Comparison of ENCODE assay signal across 13 cellular contexts in the genomic region with DNA sequence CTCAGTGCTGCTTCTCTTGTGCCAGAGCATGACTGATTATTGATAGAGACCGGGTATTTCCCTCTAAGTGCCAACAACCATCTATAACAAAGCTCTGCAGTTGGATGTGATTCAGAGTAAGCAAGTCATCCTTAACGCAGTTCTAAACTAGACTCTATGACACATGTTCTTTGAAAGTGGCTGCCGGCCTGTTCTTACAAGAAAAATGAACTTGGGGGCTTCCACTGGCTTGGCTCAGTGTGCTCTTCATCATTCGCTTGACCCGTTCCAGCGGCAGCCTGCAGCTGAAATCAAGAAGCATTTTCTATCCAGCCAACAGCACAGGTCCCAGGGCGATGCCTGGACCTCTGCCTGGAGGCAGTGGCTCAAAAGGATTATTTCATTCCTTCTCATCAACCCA. TPM values are rescaled to one million over a fixed set of nuclear protein-coding genes. Genes with fewer than 3 reads are reported as not detected.
DNase-seq lines count a peak whose midpoint lies in the region; ATAC-seq and TF ChIP-seq lines count a peak whose summit lies in the region.
"Had no signal": no experiment of that assay in that cellular context is flagged by ENCODE, and none has a peak within 500 bp of the region (broad histone marks: within the 10 kb centered on the region; RNA-seq: fewer than 3 reads in every experiment).

No MANE protein-coding gene starts in this region.

- H3K36me3 Mint-ChIP-seq in activated naive CD8-positive, alpha-beta T cell: peaks cover 2% of the 10 kb centered on the region
- H3K36me3 Mint-ChIP-seq in activated naive CD8-positive, alpha-beta T cell treated with anti-CD3 and anti-CD28 coated beads for 36 hours: peaks cover 18% of the 10 kb centered on the region
- H3K36me3 Mint-ChIP-seq in activated naive CD8-positive, alpha-beta T cell treated with anti-CD3 and anti-CD28 coated beads, Interleukin-2, amount 50 U/mL, for 24 hours (ENCODE audit: low read depth): peaks cover 22% of the 10 kb centered on the region

- 53 to 80% (median 64%) methylated on average over 7 of the region's 7 CpGs for WGBS in stomach, 5 donors
- 85 to 91% methylated on average over 7 of the region's 7 CpGs for WGBS in testis, 2 donors

- TF ChIP-seq CTCF in foreskin keratinocyte (conservative IDR thresholded peaks at IDR 0.05) (no peak), stomach (IDR thresholded peaks at IDR 0.05) (no peak), testis (IDR thresholded peaks at IDR 0.05) (no peak)

- no peak overlapping the region for H3K4me3 Mint-ChIP-seq in activated naive CD8-positive, alpha-beta T cell
- H3K4me3 Mint-ChIP-seq in activated naive CD8-positive, alpha-beta T cell treated with anti-CD3 and anti-CD28 coated beads for 36 hours: no peak overlapping the region
- H3K4me3 Mint-ChIP-seq in activated naive CD8-positive, alpha-beta T cell treated with anti-CD3 and anti-CD28 coated beads, Interleukin-2, amount 50 U/mL, for 24 hours: no peak overlapping the region
- H3K4me3 Mint-ChIP-seq: stimulated activated naive CD8-positive, alpha-beta T cell treated with anti-CD3 and anti-CD28 coated beads, Interleukin-15, Interleukin-2, amounts not matched to agents 100 ng/mL and 50 ng/mL, for 24 hours had no signal

- H3K4me3 ChIP-seq in stomach: no peak overlapping the region
- H3K4me3 ChIP-seq in testis: no peak overlapping the region

- peak overlapping the region; percentile 85 for H3K27ac Mint-ChIP-seq in activated naive CD8-positive, alpha-beta T cell
- no peak overlapping the region for H3K27ac Mint-ChIP-seq in activated naive CD8-positive, alpha-beta T cell treated with anti-CD3 and anti-CD28 coated beads for 36 hours
- H3K27ac Mint-ChIP-seq in activated naive CD8-positive, alpha-beta T cell treated with anti-CD3 and anti-CD28 coated beads, Interleukin-2, amount 50 U/mL, for 24 hours: peak overlapping the region; percentile 38

- H3K36me3 ChIP-seq in stomach (no peaks in the 10 kb centered on the region), testis (ENCODE audit: low read depth, missing control alignments) (no peaks in the 10 kb centered on the region)

- no peak for DNase-seq in activated naive CD8-positive, alpha-beta T cell treated with anti-CD3 and anti-CD28 coated beads for 36 hours
- DNase-seq in activated naive CD8-positive, alpha-beta T cell treated with anti-CD3 and anti-CD28 coated beads, Interleukin-2, amount 50 U/mL, for 24 hours: no peak
- peak; percentile 79 to 91 for DNase-seq in foreskin keratinocyte
- no peak for DNase-seq in stomach
- DNase-seq in activated effector memory CD4-positive, alpha-beta T cell treated with Interleukin-2 at 50 U/mL for 16 hours: no peak
- no peak for DNase-seq in testis
- DNase-seq: activated naive CD4-positive, alpha-beta T cell; NCI-H2107; NCI-H774; SHP77 had no signal

- H3K9me3 ChIP-seq in stomach (no peaks in the 10 kb centered on the region), testis (no peaks in the 10 kb centered on the region)

- H3K27ac ChIP-seq in foreskin keratinocyte: peak overlapping the region; percentile 2
- peak overlapping the region in 4 of 5 donors; percentile 29 to 91 (median 78) for H3K27ac ChIP-seq in stomach
- no peak overlapping the region for H3K27ac ChIP-seq in testis

- H3K9me3 Mint-ChIP-seq in activated naive CD8-positive, alpha-beta T cell (ENCODE audit: low read depth): no peaks in the 10 kb centered on the region
- H3K9me3 Mint-ChIP-seq in activated naive CD8-positive, alpha-beta T cell treated with anti-CD3 and anti-CD28 coated beads for 36 hours: no peaks in the 10 kb centered on the region
- H3K9me3 Mint-ChIP-seq in activated naive CD8-positive, alpha-beta T cell treated with anti-CD3 and anti-CD28 coated beads, Interleukin-2, amount 50 U/mL, for 24 hours: no peaks in the 10 kb centered on the region
- H3K9me3 Mint-ChIP-seq: stimulated activated naive CD8-positive, alpha-beta T cell treated with anti-CD3 and anti-CD28 coated beads, Interleukin-15, Interleukin-2, amounts not matched to agents 100 ng/mL and 50 ng/mL, for 24 hours had no signal

- intact Hi-C loops in stomach (cut with DNase I; ENCODE audit: low total_unique reads) (no loop called here), testis (cut with DNase I; ENCODE audit: low total_unique reads) (no loop called here)

- TF ChIP-seq POLR2A in stomach (IDR thresholded peaks at IDR 0.05) (no peak), testis (IDR thresholded peaks at IDR 0.05) (no peak)

- no peaks in the 10 kb centered on the region for H3K27me3 ChIP-seq in foreskin keratinocyte
- no peaks in the 10 kb centered on the region for H3K27me3 ChIP-seq in stomach
- H3K27me3 ChIP-seq in testis: no peaks in the 10 kb centered on the region

- TF ChIP-seq EP300 in stomach (IDR thresholded peaks at IDR 0.05): no peak

- peak; percentile 26 for ATAC-seq in activated naive CD8-positive, alpha-beta T cell treated with anti-CD3 and anti-CD28 coated beads, Interleukin-2, amount 50 U/mL, for 24 hours
- ATAC-seq in foreskin keratinocyte (peak; percentile 88), HG02973 (IDR thresholded peaks at IDR 0.05; ENCODE audit: unreplicated experiment) (no peak)

- H3K4me1 ChIP-seq in foreskin keratinocyte (peaks cover 34% of the 10 kb centered on the region), stomach (peaks cover 20 to 70% (median 39%) of the 10 kb centered on the region in 4 donors), testis (no peaks in the 10 kb centered on the region)

- no peaks in the 10 kb centered on the region for H3K27me3 Mint-ChIP-seq in activated naive CD8-positive, alpha-beta T cell
- no peaks in the 10 kb centered on the region for H3K27me3 Mint-ChIP-seq in activated naive CD8-positive, alpha-beta T cell treated with anti-CD3 and anti-CD28 coated beads for 36 hours
- H3K27me3 Mint-ChIP-seq in activated naive CD8-positive, alpha-beta T cell treated with anti-CD3 and anti-CD28 coated beads, Interleukin-2, amount 50 U/mL, for 24 hours: no peaks in the 10 kb centered on the region
- H3K27me3 Mint-ChIP-seq: stimulated activated naive CD8-positive, alpha-beta T cell treated with anti-CD3 and anti-CD28 coated beads, Interleukin-15, Interleukin-2, amounts not matched to agents 100 ng/mL and 50 ng/mL, for 24 hours had no signal

- H3K4me1 Mint-ChIP-seq in activated naive CD8-positive, alpha-beta T cell (ENCODE audit: low read depth): peaks cover 78% of the 10 kb centered on the region
- H3K4me1 Mint-ChIP-seq in activated naive CD8-positive, alpha-beta T cell treated with anti-CD3 and anti-CD28 coated beads for 36 hours: peaks cover 76% of the 10 kb centered on the region
- H3K4me1 Mint-ChIP-seq in activated naive CD8-positive, alpha-beta T cell treated with anti-CD3 and anti-CD28 coated beads, Interleukin-2, amount 50 U/mL, for 24 hours: peaks cover 93% of the 10 kb centered on the region

RNA-seq across cellular contexts. Expression of gene GFOD1, which starts 29.8 kb away (rescaled TPM):
- 10 to 100 TPM; 12.8 to 13.0 TPM for total RNA-seq in activated naive CD8-positive, alpha-beta T cell treated with anti-CD3 and anti-CD28 coated beads for 36 hours
- total RNA-seq in foreskin keratinocyte (10.3 and 11.1 TPM in 2 replicates), stomach (10 to 100 TPM in 4 of 5 donors, 1 to 10 TPM in 1; 7.6 to 29.4 (median 17.1) TPM), testis (1 to 10 TPM; 5.0 to 5.4 TPM)
- polyA plus RNA-seq in foreskin keratinocyte (3.3 and 3.7 TPM in 2 replicates), stomach (1 to 10 TPM in 2 of 3 donors, under 1 TPM in 1; 0.76 to 5.3 (median 1.1) TPM), testis (ENCODE audit: insufficient read depth, low read depth, low replicate concordance) (2.5 TPM)

Comparison
In these comparisons a context has a peak if more than half of its experiments do, and no peak if none do; other contexts are left out.
1. DNase-seq: peak in foreskin keratinocyte (2 of 2); none in activated naive CD8-positive, alpha-beta T cell treated with anti-CD3 and anti-CD28 coated beads for 36 hours (single experiment), activated naive CD8-positive, alpha-beta T cell treated with anti-CD3 and anti-CD28 coated beads, Interleukin-2, amount 50 U/mL, for 24 hours (single experiment), stomach (single experiment), activated effector memory CD4-positive, alpha-beta T cell treated with Interleukin-2 at 50 U/mL for 16 hours (single experiment) and testis (single experiment).
2. H3K27ac ChIP-seq: peak in foreskin keratinocyte (single experiment) and stomach (4 of 5); none in testis (0 of 2).